In the genomic region with DNA sequence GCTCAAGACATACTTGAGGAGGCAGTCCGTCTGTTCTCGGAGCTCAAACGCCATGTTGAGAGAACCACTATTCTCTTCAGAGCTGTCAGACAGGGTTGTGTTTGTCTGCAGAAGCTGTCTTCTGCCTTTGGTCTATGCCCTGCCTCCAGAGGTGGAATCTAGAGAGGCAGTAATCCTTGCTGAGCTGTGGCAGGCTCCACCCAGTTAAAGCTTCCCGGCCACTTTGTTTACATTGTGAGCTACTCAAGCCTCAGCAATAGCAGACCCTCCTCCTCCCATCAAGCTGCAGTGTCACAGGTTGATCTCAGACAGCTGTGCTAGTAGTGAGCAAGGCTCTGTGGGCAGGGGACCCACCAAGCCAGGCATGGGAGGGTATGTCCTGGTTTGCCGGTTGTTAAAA, we compare ENCODE assay signal across 22 cellular contexts. TPM values are rescaled to one million over a fixed set of nuclear protein-coding genes. Genes with fewer than 3 reads are reported as not detected.
DNase-seq lines count a peak whose midpoint lies in the region; ATAC-seq, FAIRE-seq and TF ChIP-seq lines count a peak whose summit lies in the region.
"Had no signal": no experiment of that assay in that cellular context is flagged by ENCODE, and none has a peak within 500 bp of the region (broad histone marks: within the 10 kb centered on the region; RNA-seq: fewer than 3 reads in every experiment).

No MANE protein-coding gene starts in this region.

- H3K4me1 ChIP-seq in HepG2 (ENCODE audit: insufficient read depth, low read length) (no peaks in the 10 kb centered on the region), right lobe of liver (no peaks in the 10 kb centered on the region), NT2/D1 (ENCODE audit: insufficient read depth, insufficient read length) (no peaks in the 10 kb centered on the region)

- ATAC-seq in HepG2, result peak; percentile 88
- no peak for ATAC-seq in right lobe of liver
- ATAC-seq in T-cell (replicated peaks in 1 of 4), result no peak
- ATAC-seq in natural killer cell treated with Interleukin-12 subunit alpha and Interleukin-12 subunit beta and Interleukin-15 and Interleukin-18, amount 100 ng/mL, for 72 hours, result no peak
- ATAC-seq: GM23338, HCT116, Panc1 had no signal

- in situ Hi-C loops in HepG2 (cut with HindIII; ENCODE audit: extremely low pct_ligation_motif_present, low pct_unique_long_range_greater_than_20kb), result no loop called here

- WGBS in HepG2 (ENCODE audit: low lambda C conversion rate), result 3% methylated on average over 5 of the region's 5 CpGs
- WGBS in right lobe of liver (ENCODE audit: insufficient coverage, low coverage, low lambda C conversion rate, missing lambda C conversion rate), result 30% methylated on average over 2 of the region's 5 CpGs

- POLR2A ChIA-PET in HepG2 (lab: Yijun Ruan, JAX), result no interaction called here
- POLR2A ChIA-PET in T-cell (lab: Charles Lee), result interaction anchor here in 1 of 2 donors (0.6 kb wide), 1 partner anchor 758 kb away, joined by 3 read pairs; no protein-coding TSS in a partner anchor
- POLR2A ChIA-PET in GM10248 (lab: Yijun Ruan, JAX), result no interaction called here

- H3K4me1 Mint-ChIP-seq in T-cell, result no peaks in the 10 kb centered on the region
- H3K4me1 Mint-ChIP-seq in natural killer cell treated with Interleukin-12 subunit alpha and Interleukin-12 subunit beta and Interleukin-15 and Interleukin-18, amount 100 ng/mL, for 72 hours (ENCODE audit: low read depth in 2 of 2), result no peaks in the 10 kb centered on the region
- H3K4me1 Mint-ChIP-seq: GM23338 had no signal

- intact Hi-C loops in HepG2 (cut with micrococcal nuclease; ENCODE audit: unreplicated experiment), result no loop called here
- intact Hi-C loops in right lobe of liver (cut with DNase I), result no loop called here

- DNase-seq in HepG2 (ENCODE audit: low spot score) (peak; percentile 3), right lobe of liver (no peak), NT2/D1 (ENCODE audit: low read depth, low spot score) (peak; percentile 15), epithelial cell of esophagus (ENCODE audit: low read depth) (peak; percentile 5), urothelium cell line (ENCODE audit: low spot score) (no peak), T-cell (no peak), GM10248 (ENCODE audit: extremely low spot score) (no peak)
- no peak for DNase-seq in natural killer cell treated with Interleukin-12 subunit alpha and Interleukin-12 subunit beta and Interleukin-15 and Interleukin-18, amount 100 ng/mL, for 72 hours (ENCODE audit: low spot score)
- DNase-seq: C1 segment of cervical spinal cord, DND-41, NCI-H1930, NCI-H2171 treated with DMSO at 0.1 percent for 48 hours, NCI-H446, NCI-H526 treated with DMSO at 0.1 percent for 48 hours, T-helper 2 cell had no signal

- H3K27ac ChIP-seq in HepG2 (ENCODE audit: extremely low read length, insufficient read depth, low read length) (no peak overlapping the region), right lobe of liver (no peak overlapping the region)

- H3K27me3 Mint-ChIP-seq in T-cell, result peaks cover 8 to 9% of the 10 kb centered on the region in 2 donors
- H3K27me3 Mint-ChIP-seq in natural killer cell treated with Interleukin-12 subunit alpha and Interleukin-12 subunit beta and Interleukin-15 and Interleukin-18, amount 100 ng/mL, for 72 hours, result peaks cover 0 to 6% of the 10 kb centered on the region in 2 donors

- peak overlapping the region; percentile 27; the same call in 1 of the 2 replicates for H3K4me2 ChIP-seq in HepG2 (ENCODE audit: low read depth, low read length)
- H3K4me2 ChIP-seq: GM23338 had no signal

- no peak for TF ChIP-seq RAD21 in HepG2 (CRISPR knock-in tag; IDR thresholded peaks at IDR 0.05)

- no peak overlapping the region for H3K27ac Mint-ChIP-seq in T-cell
- H3K27ac Mint-ChIP-seq in natural killer cell treated with Interleukin-12 subunit alpha and Interleukin-12 subunit beta and Interleukin-15 and Interleukin-18, amount 100 ng/mL, for 72 hours, result no peak overlapping the region
- H3K27ac Mint-ChIP-seq: GM23338 had no signal

- no peaks in the 10 kb centered on the region for H4K20me1 ChIP-seq in HepG2 (ENCODE audit: insufficient read depth, low read length)

- H3K36me3 Mint-ChIP-seq in T-cell, result no peaks in the 10 kb centered on the region
- H3K36me3 Mint-ChIP-seq in natural killer cell treated with Interleukin-12 subunit alpha and Interleukin-12 subunit beta and Interleukin-15 and Interleukin-18, amount 100 ng/mL, for 72 hours, result peaks cover 4% of the 10 kb centered on the region

- peaks cover 0 to 11% (median 0%) of the 10 kb centered on the region in 3 donors for H3K9me3 Mint-ChIP-seq in T-cell
- peaks cover 7% of the 10 kb centered on the region for H3K9me3 Mint-ChIP-seq in natural killer cell treated with Interleukin-12 subunit alpha and Interleukin-12 subunit beta and Interleukin-15 and Interleukin-18, amount 100 ng/mL, for 72 hours

- H3K9ac ChIP-seq in HepG2 (ENCODE audit: insufficient read depth, low read depth, low read length) (no peak overlapping the region), NT2/D1 (ENCODE audit: insufficient read length, low read depth) (no peak overlapping the region)

- TF ChIP-seq CTCF in HepG2 (CRISPR knock-in tag; IDR thresholded peaks at IDR 0.05), result no peak
- TF ChIP-seq CTCF in right lobe of liver (IDR thresholded peaks at IDR 0.05), result no peak
- TF ChIP-seq CTCF in epithelial cell of esophagus (IDR thresholded peaks at IDR 0.05; ENCODE audit: insufficient read depth, low read depth, low read length, missing control alignments), result no peak
- TF ChIP-seq CTCF in GM10248 (IDR thresholded peaks at IDR 0.05; ENCODE audit: control extremely low read depth, extremely low read depth, low read depth, missing control alignments), result no peak

- H3K9me3 ChIP-seq in HepG2 (ENCODE audit: low read length) (no peaks in the 10 kb centered on the region), right lobe of liver (peaks cover 0 to 3% (median 0%) of the 10 kb centered on the region in 4 donors), NT2/D1 (ENCODE audit: insufficient read depth, low read length) (no peaks in the 10 kb centered on the region)

- no peaks in the 10 kb centered on the region for H3K79me2 ChIP-seq in HepG2 (ENCODE audit: insufficient read depth, low read length)

- H2AFZ ChIP-seq in HepG2 (ENCODE audit: low read length), result peak overlapping the region; percentile 27
- H2AFZ ChIP-seq: GM23338 had no signal

- no peak overlapping the region for H3K4me3 ChIP-seq in HepG2 (replicated peaks in 1 of 3; ENCODE audit: insufficient read depth in 1 of 3, low read depth in 2 of 3, low read length in 3 of 3)
- H3K4me3 ChIP-seq in right lobe of liver, result no peak overlapping the region
- no peak overlapping the region for H3K4me3 ChIP-seq in NT2/D1 (ENCODE audit: insufficient read length, low read depth)
- H3K4me3 ChIP-seq in epithelial cell of esophagus (ENCODE audit: low read length), result no peak overlapping the region
- H3K4me3 ChIP-seq: GM23338 had no signal

- FAIRE-seq in HepG2 (lab: Jason Lieb, UNC) (no peak), urothelium cell line (lab: Jason Lieb, UNC) (peak; percentile 35)
- FAIRE-seq: D721Med, G401.6, GM19239 had no signal

- no TSS peak for BruUV-seq in HepG2 (replicated peaks; lab: Mats Ljungman, UMichigan)

- H3K27me3 ChIP-seq in HepG2 (ENCODE audit: control insufficient read depth in 1 of 2, insufficient read depth in 2 of 2, low read length in 2 of 2) (no peaks in the 10 kb centered on the region), right lobe of liver (no peaks in the 10 kb centered on the region), NT2/D1 (ENCODE audit: insufficient read depth, insufficient read length) (no peaks in the 10 kb centered on the region)

- no peak for TF ChIP-seq POLR2A in HepG2 (IDR thresholded peaks at IDR 0.05; ENCODE audit: insufficient read depth in 1 of 2, low read depth in 2 of 2, low read length in 2 of 2)
- TF ChIP-seq POLR2A in right lobe of liver (IDR thresholded peaks at IDR 0.05), result no peak

- no peak overlapping the region for H3K4me3 Mint-ChIP-seq in T-cell
- no peak overlapping the region for H3K4me3 Mint-ChIP-seq in natural killer cell treated with Interleukin-12 subunit alpha and Interleukin-12 subunit beta and Interleukin-15 and Interleukin-18, amount 100 ng/mL, for 72 hours
- H3K4me3 Mint-ChIP-seq: GM23338 had no signal

- no peaks in the 10 kb centered on the region for H3K36me3 ChIP-seq in HepG2 (replicated peaks in 1 of 2; ENCODE audit: control insufficient read depth in 1 of 2, insufficient read depth in 2 of 2, low read length in 2 of 2)
- no peaks in the 10 kb centered on the region for H3K36me3 ChIP-seq in right lobe of liver
- H3K36me3 ChIP-seq in NT2/D1 (ENCODE audit: insufficient read depth, insufficient read length, low read length), result no peaks in the 10 kb centered on the region

- CTCF ChIA-PET in HepG2 (lab: Yijun Ruan, JAX; ENCODE audit: low intra/inter-chr PET ratio, low total read pairs) (no interaction called here), T-cell (lab: Charles Lee) (no interaction called here), GM10248 (lab: Yijun Ruan, JAX) (no interaction called here)

- TF ChIP-seq EP300 in HepG2 (IDR thresholded peaks at IDR 0.05; ENCODE audit: low read depth in 2 of 2, low read length in 2 of 2), result no peak
- no peak for TF ChIP-seq EP300 in HepG2 (CRISPR knock-in tag; IDR thresholded peaks at IDR 0.05; ENCODE audit: borderline replicate concordance)

RNA-seq across cellular contexts. Expression of a gene that starts 8.9 kb away (rescaled TPM):
- total RNA-seq in HepG2 (2016; rRNA removed; fragmentation: Illumina TruSeq; extraction: Trizol), result not detected in 2 replicates
- total RNA-seq in HepG2 (2016; cell fraction: cytosol; rRNA removed; fragmentation: Illumina TruSeq; extraction: Trizol; ENCODE audit: low read depth), result not detected in 2 replicates
- not detected in 2 replicates for total RNA-seq in HepG2 (2016; cell fraction: insoluble cytoplasmic fraction; rRNA removed; fragmentation: Illumina TruSeq; extraction: Trizol)
- not detected in 2 replicates for total RNA-seq in HepG2 (2016; cell fraction: membrane; rRNA removed; fragmentation: Illumina TruSeq; extraction: Trizol)
- total RNA-seq in HepG2 (2016; cell fraction: nucleus; rRNA removed; fragmentation: Illumina TruSeq; extraction: Trizol), result not detected in 2 replicates
- polyA plus RNA-seq in HepG2 (2011; rRNA removed), result not detected in 2 replicates
- not detected in 2 replicates for polyA plus RNA-seq in HepG2 (2011; cell fraction: cytosol; rRNA removed)
- polyA plus RNA-seq in HepG2 (2011; cell fraction: nucleus; rRNA removed), result not detected in 2 replicates
- not detected in 2 replicates for polyA plus RNA-seq in HepG2 (2012)
- polyA plus RNA-seq in HepG2 (2016; cell fraction: cytosol; fragmentation: Illumina TruSeq; extraction: Trizol; ENCODE audit: low read depth), result not detected in 2 replicates
- polyA plus RNA-seq in HepG2 (2016; cell fraction: insoluble cytoplasmic fraction; fragmentation: Illumina TruSeq; extraction: Trizol; ENCODE audit: low read depth), result not detected in 2 replicates
- polyA plus RNA-seq in HepG2 (2016; cell fraction: membrane; fragmentation: Illumina TruSeq; extraction: Trizol; ENCODE audit: low read depth), result not detected in 2 replicates
- polyA plus RNA-seq in HepG2 (2016; cell fraction: nucleus; fragmentation: Illumina TruSeq; extraction: Trizol; ENCODE audit: insufficient read depth, low read depth), result not detected in 2 replicates
- polyA minus RNA-seq in HepG2 (2011; rRNA and poly(A)+ RNA removed; ENCODE audit: low replicate concordance), result not detected in 2 replicates
- polyA minus RNA-seq in HepG2 (2011; cell fraction: cytosol; rRNA and poly(A)+ RNA removed), result not detected in 2 replicates
- polyA minus RNA-seq in HepG2 (2011; cell fraction: nucleus; rRNA and poly(A)+ RNA removed), result not detected in 2 replicates
- total RNA-seq in right lobe of liver, result not detected
- not detected for total RNA-seq in T-cell
- not detected for total RNA-seq in natural killer cell treated with Interleukin-12 subunit alpha and Interleukin-12 subunit beta and Interleukin-15 and Interleukin-18, amount 100 ng/mL, for 72 hours
- total RNA-seq: GM23338, SK-MEL-5 had no signal
- polyA plus RNA-seq: GM23338 had no signal

RNA-seq across cellular contexts. Expression of a gene that starts 34.7 kb away (rescaled TPM):
- total RNA-seq in HepG2 (2016; rRNA removed; fragmentation: Illumina TruSeq; extraction: Trizol), result not detected in 2 replicates
- not detected in 2 replicates for total RNA-seq in HepG2 (2016; cell fraction: cytosol; rRNA removed; fragmentation: Illumina TruSeq; extraction: Trizol; ENCODE audit: low read depth)
- total RNA-seq in HepG2 (2016; cell fraction: insoluble cytoplasmic fraction; rRNA removed; fragmentation: Illumina TruSeq; extraction: Trizol), result not detected in 2 replicates
- total RNA-seq in HepG2 (2016; cell fraction: membrane; rRNA removed; fragmentation: Illumina TruSeq; extraction: Trizol), result not detected in 2 replicates
- total RNA-seq in HepG2 (2016; cell fraction: nucleus; rRNA removed; fragmentation: Illumina TruSeq; extraction: Trizol), result not detected in 2 replicates
- polyA plus RNA-seq in HepG2 (2011; rRNA removed), result not detected in 2 replicates
- not detected in 2 replicates for polyA plus RNA-seq in HepG2 (2011; cell fraction: cytosol; rRNA removed)
- polyA plus RNA-seq in HepG2 (2011; cell fraction: nucleus; rRNA removed), result not detected in 2 replicates
- polyA plus RNA-seq in HepG2 (2012), result not detected in 2 replicates
- polyA plus RNA-seq in HepG2 (2016; cell fraction: cytosol; fragmentation: Illumina TruSeq; extraction: Trizol; ENCODE audit: low read depth), result not detected in 2 replicates
- polyA plus RNA-seq in HepG2 (2016; cell fraction: insoluble cytoplasmic fraction; fragmentation: Illumina TruSeq; extraction: Trizol; ENCODE audit: low read depth), result not detected in 2 replicates
- not detected in 2 replicates for polyA plus RNA-seq in HepG2 (2016; cell fraction: membrane; fragmentation: Illumina TruSeq; extraction: Trizol; ENCODE audit: low read depth)
- not detected in 2 replicates for polyA plus RNA-seq in HepG2 (2016; cell fraction: nucleus; fragmentation: Illumina TruSeq; extraction: Trizol; ENCODE audit: insufficient read depth, low read depth)
- polyA minus RNA-seq in HepG2 (2011; rRNA and poly(A)+ RNA removed; ENCODE audit: low replicate concordance), result not detected in 2 replicates
- not detected in 2 replicates for polyA minus RNA-seq in HepG2 (2011; cell fraction: cytosol; rRNA and poly(A)+ RNA removed)
- not detected in 2 replicates for polyA minus RNA-seq in HepG2 (2011; cell fraction: nucleus; rRNA and poly(A)+ RNA removed)
- not detected for total RNA-seq in right lobe of liver
- total RNA-seq in T-cell, result not detected
- not detected for total RNA-seq in natural killer cell treated with Interleukin-12 subunit alpha and Interleukin-12 subunit beta and Interleukin-15 and Interleukin-18, amount 100 ng/mL, for 72 hours
- total RNA-seq: GM23338, SK-MEL-5 had no signal
- polyA plus RNA-seq: GM23338 had no signal

RNA-seq across cellular contexts. Expression of a gene that starts 51.4 kb away (rescaled TPM):
- total RNA-seq in HepG2 (2016; rRNA removed; fragmentation: Illumina TruSeq; extraction: Trizol) (not detected in 2 replicates), right lobe of liver (under 1 TPM in 1 of 6 experiments, not detected in 5; 0.02 TPM), T-cell (not detected)
- not detected in 2 replicates for total RNA-seq in HepG2 (2016; cell fraction: cytosol; rRNA removed; fragmentation: Illumina TruSeq; extraction: Trizol; ENCODE audit: low read depth)
- total RNA-seq in HepG2 (2016; cell fraction: insoluble cytoplasmic fraction; rRNA removed; fragmentation: Illumina TruSeq; extraction: Trizol), result not detected in 2 replicates
- total RNA-seq in HepG2 (2016; cell fraction: membrane; rRNA removed; fragmentation: Illumina TruSeq; extraction: Trizol), result not detected in 2 replicates
- total RNA-seq in HepG2 (2016; cell fraction: nucleus; rRNA removed; fragmentation: Illumina TruSeq; extraction: Trizol), result not detected in 2 replicates
- not detected in 2 replicates for polyA plus RNA-seq in HepG2 (2011; rRNA removed)
- polyA plus RNA-seq in HepG2 (2011; cell fraction: cytosol; rRNA removed), result not detected in 2 replicates
- polyA plus RNA-seq in HepG2 (2011; cell fraction: nucleus; rRNA removed), result not detected in 2 replicates
- polyA plus RNA-seq in HepG2 (2012), result not detected in 2 replicates
- polyA plus RNA-seq in HepG2 (2016; cell fraction: cytosol; fragmentation: Illumina TruSeq; extraction: Trizol; ENCODE audit: low read depth), result not detected in 2 replicates
- not detected in 2 replicates for polyA plus RNA-seq in HepG2 (2016; cell fraction: insoluble cytoplasmic fraction; fragmentation: Illumina TruSeq; extraction: Trizol; ENCODE audit: low read depth)
- polyA plus RNA-seq in HepG2 (2016; cell fraction: membrane; fragmentation: Illumina TruSeq; extraction: Trizol; ENCODE audit: low read depth), result not detected in 2 replicates
- not detected in 2 replicates for polyA plus RNA-seq in HepG2 (2016; cell fraction: nucleus; fragmentation: Illumina TruSeq; extraction: Trizol; ENCODE audit: insufficient read depth, low read depth)
- not detected in 2 replicates for polyA minus RNA-seq in HepG2 (2011; rRNA and poly(A)+ RNA removed; ENCODE audit: low replicate concordance)
- not detected in 2 replicates for polyA minus RNA-seq in HepG2 (2011; cell fraction: cytosol; rRNA and poly(A)+ RNA removed)
- polyA minus RNA-seq in HepG2 (2011; cell fraction: nucleus; rRNA and poly(A)+ RNA removed), result not detected in 2 replicates
- total RNA-seq in natural killer cell treated with Interleukin-12 subunit alpha and Interleukin-12 subunit beta and Interleukin-15 and Interleukin-18, amount 100 ng/mL, for 72 hours, result under 1 TPM in 1 of 2 donors, not detected in 1; 0.07 TPM
- total RNA-seq: GM23338, SK-MEL-5 had no signal

Comparison
In these comparisons a context has a peak if more than half of its experiments do, and no peak if none do; other contexts are left out.
1. DNase-seq: peak in HepG2 (single experiment), NT2/D1 (single experiment) and epithelial cell of esophagus (single experiment); none in right lobe of liver (0 of 3), urothelium cell line (single experiment), T-cell (0 of 34), natural killer cell treated with Interleukin-12 subunit alpha and Interleukin-12 subunit beta and Interleukin-15 and Interleukin-18, amount 100 ng/mL, for 72 hours (single experiment) and GM10248 (single experiment).